In the genomic region with DNA sequence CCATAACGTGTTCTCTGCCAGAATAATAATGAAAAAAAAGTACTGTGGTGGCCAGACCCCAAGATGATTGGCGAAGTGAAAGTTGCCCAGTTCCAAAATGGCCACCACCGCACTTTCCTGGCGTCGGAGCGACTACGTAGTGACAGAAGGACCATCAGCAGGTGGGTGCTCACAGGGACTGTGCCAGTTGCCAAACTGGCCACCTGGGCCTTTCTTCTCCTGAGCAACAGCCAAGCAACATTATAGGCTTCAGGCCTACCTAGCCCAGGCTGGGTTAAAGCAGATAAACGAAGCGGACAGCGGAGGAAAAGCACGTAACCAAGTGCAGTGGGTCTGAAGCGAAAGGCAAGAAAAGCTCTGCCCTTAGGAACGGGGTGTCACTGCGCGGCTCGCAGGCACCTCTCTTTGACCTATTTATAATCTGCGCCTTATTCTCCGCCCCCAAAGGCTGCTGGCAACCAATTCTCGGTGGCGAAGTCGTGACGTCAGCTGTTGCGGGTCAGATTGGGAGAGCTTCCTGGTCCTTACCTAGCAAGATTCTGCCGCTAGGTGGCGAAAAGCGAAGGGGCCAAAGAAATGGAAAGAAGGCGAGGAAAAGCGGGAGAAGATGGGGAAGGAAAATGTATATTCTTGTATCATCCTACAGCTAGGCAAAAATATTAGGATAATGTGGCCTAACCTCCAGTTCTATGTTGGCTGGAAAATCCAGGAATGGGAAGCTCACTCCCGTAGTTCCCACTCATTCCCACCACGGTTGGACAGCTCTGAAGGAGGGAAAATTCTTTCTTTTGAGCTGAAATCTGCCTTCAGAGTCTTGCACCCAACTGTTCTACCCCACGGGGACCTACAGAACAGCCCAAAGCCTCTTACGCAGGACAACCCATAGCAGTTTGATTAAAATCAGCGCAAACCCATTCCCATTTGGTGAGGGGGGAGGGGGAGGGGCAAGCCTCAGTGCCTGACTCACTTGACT, we compare ENCODE assay signal across 8 cellular contexts. TPM values are rescaled to one million over a fixed set of nuclear protein-coding genes. Genes with fewer than 3 reads are reported as not detected.
A peak's percentile ranks its signal among the peaks of the same experiment; 100 is the strongest.
DNase-seq lines count a peak whose midpoint lies in the region; ATAC-seq and TF ChIP-seq lines count a peak whose summit lies in the region.

No MANE protein-coding gene starts in this region.

- peaks cover 8% of the 10 kb centered on the region for H3K4me1 Mint-ChIP-seq in progenitor cell of endocrine pancreas (ENCODE audit: low read depth)

- H3K4me1 ChIP-seq in urinary bladder (ENCODE audit: insufficient read depth): no peaks in the 10 kb centered on the region

- peak overlapping the region; percentile 92 for H3K27ac ChIP-seq in urinary bladder (ENCODE audit: low read depth)

- H3K4me3 Mint-ChIP-seq in progenitor cell of endocrine pancreas (ENCODE audit: low read depth): peak overlapping the region; percentile 89

- H3K36me3 ChIP-seq in urinary bladder (ENCODE audit: insufficient read depth): no peaks in the 10 kb centered on the region

- intact Hi-C loops in left cardiac atrium (cut with DNase I): loop anchor here in 1 of 2 donors (2.0 to 10.0 kb wide), 2 partner anchors 35 to 185 kb away; no protein-coding TSS in a partner anchor

- H3K27me3 Mint-ChIP-seq in progenitor cell of endocrine pancreas: no peaks in the 10 kb centered on the region

- H3K36me3 Mint-ChIP-seq in progenitor cell of endocrine pancreas (ENCODE audit: insufficient read depth): no peaks in the 10 kb centered on the region

- H3K4me3 ChIP-seq in GM12875 (ENCODE audit: low read depth, low read length) (peak overlapping the region; percentile 53), urinary bladder (ENCODE audit: low read depth, low read length) (peak overlapping the region; percentile 31)

- peak overlapping the region; percentile 99 for H3K27ac Mint-ChIP-seq in progenitor cell of endocrine pancreas

- H3K9me3 Mint-ChIP-seq in progenitor cell of endocrine pancreas (ENCODE audit: low read depth): no peaks in the 10 kb centered on the region

- DNase-seq in NCI-H1417 treated with DMSO at 0.1 percent for 48 hours (lab: John Stamatoyannopoulos, UW): peak; percentile 93
- peak; percentile 94 for DNase-seq in SW480 (ENCODE audit: low spot score)
- peak; percentile 92 for DNase-seq in amniotic epithelial cell (ENCODE audit: low read depth)
- DNase-seq in left cardiac atrium: peak; percentile 99
- DNase-seq in progenitor cell of endocrine pancreas (ENCODE audit: low spot score, unreplicated experiment): peak; percentile 95

- ATAC-seq in HG02798 (IDR thresholded peaks at IDR 0.05; ENCODE audit: poor library complexity, unreplicated experiment) (peak; percentile 97), left cardiac atrium (peak; percentile 97 to 99)

- 5% methylated on average over 33 of the region's 33 CpGs for WGBS in urinary bladder

- TF ChIP-seq CTCF in GM12875 (IDR thresholded peaks at IDR 0.05; ENCODE audit: borderline replicate concordance, insufficient read depth, low read depth, low read length): peak; percentile 84
- TF ChIP-seq CTCF in progenitor cell of endocrine pancreas (IDR thresholded peaks at IDR 0.05; ENCODE audit: unreplicated experiment): peak; percentile 94

RNA-seq across cellular contexts. Expression of gene MOG, which starts 6.9 kb away (rescaled TPM):
- 1 to 10 TPM; 1.7 to 3.5 TPM for total RNA-seq in left cardiac atrium
- not detected in 2 replicates for total RNA-seq in progenitor cell of endocrine pancreas
- total RNA-seq in urinary bladder: not detected
- not detected for polyA plus RNA-seq in urinary bladder

RNA-seq across cellular contexts. Expression of gene GABBR1, which starts 17.0 kb away (rescaled TPM):
- total RNA-seq in left cardiac atrium: 10 to 100 TPM; 22.4 to 32.7 TPM
- total RNA-seq in progenitor cell of endocrine pancreas: 120 and 127 TPM in 2 replicates
- 39.1 TPM for total RNA-seq in urinary bladder
- polyA plus RNA-seq in urinary bladder: 39.4 TPM

RNA-seq across cellular contexts. Expression of gene ZFP57, which starts 31.0 kb away (rescaled TPM):
- total RNA-seq in left cardiac atrium (under 1 TPM; 0.24 to 0.50 TPM), progenitor cell of endocrine pancreas (0.14 TPM in 1 of 2 replicates, not detected in the other), urinary bladder (not detected)
- polyA plus RNA-seq in urinary bladder: not detected

Comparison
In these comparisons a context has a peak if more than half of its experiments do, and no peak if none do; other contexts are left out.
1. Peak in every context shown above with its lines: DNase-seq, ATAC-seq, H3K4me3 ChIP-seq and H3K27ac ChIP-seq.